In genomic region chr10:633279-634245, GRCh38 we compare ENCODE assay signal across 14 cellular contexts. TPM values are rescaled to one million over a fixed set of nuclear protein-coding genes. Genes with fewer than 3 reads are reported as not detected.
DNase-seq lines count a peak whose midpoint lies in the region; TF ChIP-seq lines count a peak whose summit lies in the region.
"Had no signal": no experiment of that assay in that cellular context is flagged by ENCODE, and none has a peak within 500 bp of the region (broad histone marks: within the 10 kb centered on the region; RNA-seq: fewer than 3 reads in every experiment).

No MANE protein-coding gene starts in this region.

- POLR2A ChIA-PET in activated CD4-positive, alpha-beta memory T cell treated with anti-CD3 and anti-CD28 coated beads for 36 hours (lab: Charles Lee): no interaction called here

- dilution Hi-C loops in mammary epithelial cell (cut with HindIII; ENCODE audit: low sequenced_read_pairs): no loop called here

- peak overlapping the region; percentile 41 for H3K27ac Mint-ChIP-seq in mesothelial cell of epicardium
- no peak overlapping the region for H3K27ac Mint-ChIP-seq in activated CD4-positive, alpha-beta memory T cell treated with anti-CD3 and anti-CD28 coated beads for 36 hours
- H3K27ac Mint-ChIP-seq: activated naive CD8-positive, alpha-beta T cell treated with anti-CD3 and anti-CD28 coated beads, Interleukin-2, amount 10 ng/mL, durations not matched to agents 7 days and 5 days had no signal

- 89% methylated on average over 37 of the region's 39 CpGs for WGBS in suprapubic skin
- 74% methylated on average over 27 of the region's 39 CpGs for WGBS in mammary epithelial cell (ENCODE audit: low coverage, missing lambda C conversion rate)

- CTCF ChIA-PET in mammary epithelial cell (lab: Charles Lee; ENCODE audit: low non-redundant PET): no interaction called here
- CTCF ChIA-PET in activated CD4-positive, alpha-beta memory T cell treated with anti-CD3 and anti-CD28 coated beads for 36 hours (lab: Charles Lee): interaction anchor here (0.6 kb wide), 1 partner anchor 733 kb away, joined by 3 read pairs; no protein-coding TSS in a partner anchor

- no peaks in the 10 kb centered on the region for H4K20me1 ChIP-seq in mammary epithelial cell (ENCODE audit: insufficient read depth, low read length)

- BruUV-seq in mammary epithelial cell (replicated peaks; lab: Mats Ljungman, UMichigan): no TSS peak

- no peak for TF ChIP-seq EP300 in suprapubic skin (IDR thresholded peaks at IDR 0.05)

- no peaks in the 10 kb centered on the region for H3K27me3 ChIP-seq in suprapubic skin
- H3K27me3 ChIP-seq in mammary epithelial cell (ENCODE audit: insufficient read depth, low read length): no peaks in the 10 kb centered on the region

- H3K4me2 ChIP-seq in mammary epithelial cell (ENCODE audit: insufficient read depth, low read depth, low read length): no peak overlapping the region

- H3K9me3 ChIP-seq in suprapubic skin (no peaks in the 10 kb centered on the region), mammary epithelial cell (replicated peaks; ENCODE audit: insufficient read depth, low read length) (peaks cover 47% of the 10 kb centered on the region)

- TF ChIP-seq CTCF in coronary artery (IDR thresholded peaks at IDR 0.05) (no peak), mesothelial cell of epicardium (IDR thresholded peaks at IDR 0.05; ENCODE audit: unreplicated experiment) (no peak), suprapubic skin (IDR thresholded peaks at IDR 0.05) (no peak), mammary epithelial cell (conservative IDR thresholded peaks at IDR 0.05 in 1 of 2, IDR thresholded peaks at IDR 0.05 in 1 of 2; ENCODE audit: extremely low read depth in 1 of 2, insufficient read depth in 1 of 2, low read depth in 1 of 2, low read length in 2 of 2) (no peak)

- H3K27me3 Mint-ChIP-seq in mesothelial cell of epicardium (ENCODE audit: low read depth): no peaks in the 10 kb centered on the region
- peaks cover 24% of the 10 kb centered on the region for H3K27me3 Mint-ChIP-seq in activated CD4-positive, alpha-beta memory T cell treated with anti-CD3 and anti-CD28 coated beads for 36 hours

- DNase-seq in NCI-H1092 (lab: John Stamatoyannopoulos, UW) (peak; percentile 11), coronary artery (ENCODE audit: low spot score) (no peak), mesothelial cell of epicardium (ENCODE audit: low spot score in 2 of 2, unreplicated experiment in 2 of 2) (no peak), suprapubic skin (ENCODE audit: low spot score in 2 of 2) (peak; percentile 46 to 68), T-helper 9 cell (no peak), mammary epithelial cell (no peak), kidney glomerular epithelial cell (lab: John Stamatoyannopoulos, UW) (no peak)
- DNase-seq in activated CD4-positive, alpha-beta memory T cell treated with anti-CD3 and anti-CD28 coated beads for 36 hours: no peak
- DNase-seq: activated naive CD8-positive, alpha-beta T cell treated with anti-CD3 and anti-CD28 coated beads, Interleukin-2, amount 10 ng/mL, durations not matched to agents 7 days and 5 days; dermis blood vessel endothelial cell; DND-41; NCI-H446 treated with DMSO at 0.1 percent for 48 hours; T1000 had no signal

- peaks cover 49% of the 10 kb centered on the region for H3K4me1 Mint-ChIP-seq in mesothelial cell of epicardium
- peaks cover 3% of the 10 kb centered on the region for H3K4me1 Mint-ChIP-seq in activated CD4-positive, alpha-beta memory T cell treated with anti-CD3 and anti-CD28 coated beads for 36 hours (ENCODE audit: low read depth)
- H3K4me1 Mint-ChIP-seq: activated naive CD8-positive, alpha-beta T cell treated with anti-CD3 and anti-CD28 coated beads, Interleukin-2, amount 10 ng/mL, durations not matched to agents 7 days and 5 days had no signal

- TF ChIP-seq POLR2A in suprapubic skin (IDR thresholded peaks at IDR 0.05): no peak

- no peaks in the 10 kb centered on the region for H3K9me3 Mint-ChIP-seq in mesothelial cell of epicardium
- no peaks in the 10 kb centered on the region for H3K9me3 Mint-ChIP-seq in activated CD4-positive, alpha-beta memory T cell treated with anti-CD3 and anti-CD28 coated beads for 36 hours
- H3K9me3 Mint-ChIP-seq: activated naive CD8-positive, alpha-beta T cell treated with anti-CD3 and anti-CD28 coated beads, Interleukin-2, amount 10 ng/mL, durations not matched to agents 7 days and 5 days had no signal

- H3K4me3 Mint-ChIP-seq in mesothelial cell of epicardium: no peak overlapping the region
- H3K4me3 Mint-ChIP-seq in activated CD4-positive, alpha-beta memory T cell treated with anti-CD3 and anti-CD28 coated beads for 36 hours: no peak overlapping the region
- H3K4me3 Mint-ChIP-seq: activated naive CD8-positive, alpha-beta T cell treated with anti-CD3 and anti-CD28 coated beads, Interleukin-2, amount 10 ng/mL, durations not matched to agents 7 days and 5 days had no signal

- peaks cover 6% of the 10 kb centered on the region for H3K4me1 ChIP-seq in suprapubic skin
- H3K4me1 ChIP-seq in mammary epithelial cell (ENCODE audit: insufficient read depth, low read length): no peaks in the 10 kb centered on the region

- H3K36me3 ChIP-seq in suprapubic skin (no peaks in the 10 kb centered on the region), mammary epithelial cell (ENCODE audit: insufficient read depth, low read length) (no peaks in the 10 kb centered on the region)

- intact Hi-C loops in mammary epithelial cell (cut with micrococcal nuclease): no loop called here
- intact Hi-C loops in activated CD4-positive, alpha-beta memory T cell treated with anti-CD3 and anti-CD28 coated beads for 36 hours (cut with micrococcal nuclease): no loop called here

- H3K9ac ChIP-seq in mammary epithelial cell (ENCODE audit: insufficient read depth, low read length): no peak overlapping the region

- H3K27ac ChIP-seq in coronary artery: peak overlapping the region; percentile 16 to 63
- H3K27ac ChIP-seq in suprapubic skin: no peak overlapping the region
- H3K27ac ChIP-seq in mammary epithelial cell (ENCODE audit: insufficient read depth, low read depth, low read length): no peak overlapping the region

- H3K79me2 ChIP-seq in mammary epithelial cell (ENCODE audit: insufficient read depth, low read length): no peaks in the 10 kb centered on the region

- in situ Hi-C loops in mammary epithelial cell (cut with MboI; ENCODE audit: low sequenced_read_pairs in 2 of 2): no loop called here

- peak overlapping the region; percentile 56 for H3K4me3 ChIP-seq in coronary artery
- H3K4me3 ChIP-seq in suprapubic skin: no peak overlapping the region
- no peak overlapping the region for H3K4me3 ChIP-seq in mammary epithelial cell (replicated peaks in 1 of 3; ENCODE audit: insufficient read depth in 1 of 3, low read depth in 2 of 3, low read length in 3 of 3)
- H3K4me3 ChIP-seq: GM12878 had no signal

- H3K36me3 Mint-ChIP-seq in mesothelial cell of epicardium: peaks cover 7% of the 10 kb centered on the region
- H3K36me3 Mint-ChIP-seq in activated CD4-positive, alpha-beta memory T cell treated with anti-CD3 and anti-CD28 coated beads for 36 hours: no peaks in the 10 kb centered on the region
- H3K36me3 Mint-ChIP-seq: activated naive CD8-positive, alpha-beta T cell treated with anti-CD3 and anti-CD28 coated beads, Interleukin-2, amount 10 ng/mL, durations not matched to agents 7 days and 5 days had no signal

- H2AFZ ChIP-seq in mammary epithelial cell (ENCODE audit: low read depth, low read length): no peak overlapping the region

RNA-seq across cellular contexts. Expression of gene DIP2C, which starts 55.9 kb away (rescaled TPM):
- 30.3 to 30.8 TPM (median 30.6 TPM) in 3 replicates for total RNA-seq in mesothelial cell of epicardium
- total RNA-seq in suprapubic skin: 10 to 100 TPM in 3 of 4 donors, 1 to 10 TPM in 1; 6.7 to 23.3 (median 14.7) TPM
- 1 to 10 TPM; 7.1 to 7.3 TPM for total RNA-seq in mammary epithelial cell
- polyA plus RNA-seq in mammary epithelial cell: 0.10 TPM
- polyA minus RNA-seq in mammary epithelial cell: not detected
- total RNA-seq in activated CD4-positive, alpha-beta memory T cell treated with anti-CD3 and anti-CD28 coated beads for 36 hours: under 1 TPM; 0.62 to 0.80 TPM

Comparison
In these comparisons a context has a peak if more than half of its experiments do, and no peak if none do; other contexts are left out.
1. DNase-seq: peak in NCI-H1092 (single experiment) and suprapubic skin (2 of 2); none in coronary artery (single experiment), mesothelial cell of epicardium (0 of 2), T-helper 9 cell (single experiment), mammary epithelial cell (single experiment), activated CD4-positive, alpha-beta memory T cell treated with anti-CD3 and anti-CD28 coated beads for 36 hours (single experiment) and kidney glomerular epithelial cell (single experiment).
2. H3K27ac ChIP-seq: peak in coronary artery (2 of 2); none in suprapubic skin (single experiment) and mammary epithelial cell (single experiment).
3. RNA of gene DIP2C, which starts 55.9 kb away (total RNA-seq): 30.3 to 30.8 TPM in mesothelial cell of epicardium, 6.7 to 23.3 TPM in suprapubic skin and 7.1 to 7.3 TPM in mammary epithelial cell; 0.62 to 0.80 TPM in activated CD4-positive, alpha-beta memory T cell treated with anti-CD3 and anti-CD28 coated beads for 36 hours; every median in the first group is over 4 times any median in the second.